ENCODE assay signal across 8 cellular contexts in the genomic region with DNA sequence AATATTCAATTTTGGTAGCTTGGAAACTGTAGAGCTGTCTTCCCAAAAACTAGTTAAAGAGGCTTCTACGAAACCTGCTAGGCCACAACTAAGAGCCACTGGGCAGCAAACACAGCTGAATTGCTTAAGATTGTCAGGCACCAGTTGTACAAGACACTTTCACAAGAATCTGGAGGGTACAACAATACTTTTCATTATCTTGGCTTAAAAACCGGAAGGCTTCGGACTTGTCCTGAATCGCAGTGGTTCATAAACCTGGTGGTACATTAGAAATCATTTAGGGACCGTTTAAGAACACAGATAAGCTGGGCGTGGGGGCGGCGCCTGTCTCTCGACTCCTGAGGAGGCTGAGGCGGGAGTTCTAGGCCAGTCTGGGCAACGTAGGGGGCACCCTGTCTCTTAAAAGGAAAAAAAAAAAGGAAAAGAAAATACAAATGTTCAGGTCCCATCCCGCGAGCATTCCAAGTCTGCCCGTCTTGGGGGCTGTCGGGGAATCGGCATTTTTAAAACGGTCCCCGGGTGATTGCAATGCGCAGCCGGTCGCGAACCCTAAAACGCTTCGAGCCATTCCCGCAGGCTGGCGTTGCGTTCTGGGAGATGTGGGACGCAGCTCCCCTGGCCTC. TPM values are rescaled to one million over a fixed set of nuclear protein-coding genes. Genes with fewer than 3 reads are reported as not detected.
A peak's percentile ranks its signal among the peaks of the same experiment; 100 is the strongest.
DNase-seq lines count a peak whose midpoint lies in the region; ATAC-seq, FAIRE-seq and TF ChIP-seq lines count a peak whose summit lies in the region.

No MANE protein-coding gene starts in this region.

- peak overlapping the region; percentile 95 for H3K4me3 Mint-ChIP-seq in natural killer cell treated with Interleukin-12 subunit alpha and Interleukin-12 subunit beta and Interleukin-15 and Interleukin-18, amount 100 ng/mL, for 72 hours

- POLR2A ChIA-PET in AG04449 (lab: Yijun Ruan, JAX) = interaction anchor here (0.6 to 1.0 kb wide), 2 partner anchors 238 to 510 kb away, joined by 3 read pairs; a partner anchor contains a TSS

- H3K9me3 Mint-ChIP-seq in natural killer cell treated with Interleukin-12 subunit alpha and Interleukin-12 subunit beta and Interleukin-15 and Interleukin-18, amount 100 ng/mL, for 72 hours = no peaks in the 10 kb centered on the region

- ATAC-seq in GM18868 (IDR thresholded peaks at IDR 0.05; ENCODE audit: unreplicated experiment) (peak; percentile 29), GM18873 (IDR thresholded peaks at IDR 0.05; ENCODE audit: low FRiP score, unreplicated experiment) (no peak)
- peak in 1 of 2 donors; percentile 43 for ATAC-seq in natural killer cell treated with Interleukin-12 subunit alpha and Interleukin-12 subunit beta and Interleukin-15 and Interleukin-18, amount 100 ng/mL, for 72 hours

- CTCF ChIA-PET in AG04449 (lab: Yijun Ruan, JAX) = interaction anchor here (0.8 to 10.8 kb wide), 7 partner anchors 9 to 311 kb away, joined by 3 to 360 read pairs (median 4); no protein-coding TSS in a partner anchor

- no peak for FAIRE-seq in urothelium cell line (lab: Jason Lieb, UNC)

- DNase-seq in AG04449 (ENCODE audit: low read depth, low spot score) = no peak
- peak; percentile 30 for DNase-seq in NCI-H69 (lab: John Stamatoyannopoulos, UW)
- DNase-seq in activated T-cell treated with anti-CD3 and anti-CD28 coated beads, Interleukin-2, amount 50 U/mL, for 48 hours = peak; percentile 52 to 55
- DNase-seq in fibroblast of villous mesenchyme (ENCODE audit: low read depth) = peak; percentile 61
- no peak for DNase-seq in natural killer cell treated with Interleukin-12 subunit alpha and Interleukin-12 subunit beta and Interleukin-15 and Interleukin-18, amount 100 ng/mL, for 72 hours (ENCODE audit: low spot score)
- DNase-seq in urothelium cell line (ENCODE audit: low spot score) = peak; percentile 22

- H3K4me3 ChIP-seq in AG04449 (ENCODE audit: low read depth, low read length) = peak overlapping the region; percentile 91
- peak overlapping the region; percentile 90 for H3K4me3 ChIP-seq in fibroblast of villous mesenchyme (ENCODE audit: low read depth, low read length)

- peaks cover 16% of the 10 kb centered on the region for H3K36me3 Mint-ChIP-seq in natural killer cell treated with Interleukin-12 subunit alpha and Interleukin-12 subunit beta and Interleukin-15 and Interleukin-18, amount 100 ng/mL, for 72 hours

- no peaks in the 10 kb centered on the region for H3K27me3 Mint-ChIP-seq in natural killer cell treated with Interleukin-12 subunit alpha and Interleukin-12 subunit beta and Interleukin-15 and Interleukin-18, amount 100 ng/mL, for 72 hours

- TF ChIP-seq CTCF in AG04449 (IDR thresholded peaks at IDR 0.05; ENCODE audit: insufficient read depth, low read length, missing control alignments) = no peak
- TF ChIP-seq CTCF in fibroblast of villous mesenchyme (IDR thresholded peaks at IDR 0.05; ENCODE audit: insufficient read depth, low read depth, low read length) = no peak

- H3K4me1 Mint-ChIP-seq in natural killer cell treated with Interleukin-12 subunit alpha and Interleukin-12 subunit beta and Interleukin-15 and Interleukin-18, amount 100 ng/mL, for 72 hours (ENCODE audit: low read depth in 2 of 2) = peaks cover 13 to 32% of the 10 kb centered on the region in 2 donors

- H3K27ac Mint-ChIP-seq in natural killer cell treated with Interleukin-12 subunit alpha and Interleukin-12 subunit beta and Interleukin-15 and Interleukin-18, amount 100 ng/mL, for 72 hours = peak overlapping the region; percentile 81 to 91

RNA-seq across cellular contexts. Expression of a gene that starts 0.8 kb away (rescaled TPM):
- total RNA-seq in fibroblast of villous mesenchyme = 91.1 and 91.8 TPM in 2 replicates
- 10 to 100 TPM; 31.3 to 46.3 TPM for total RNA-seq in natural killer cell treated with Interleukin-12 subunit alpha and Interleukin-12 subunit beta and Interleukin-15 and Interleukin-18, amount 100 ng/mL, for 72 hours

Comparison
In these comparisons a context has a peak if more than half of its experiments do, and no peak if none do; other contexts are left out.
1. DNase-seq: peak in NCI-H69 (single experiment), activated T-cell treated with anti-CD3 and anti-CD28 coated beads, Interleukin-2, amount 50 U/mL, for 48 hours (2 of 2), fibroblast of villous mesenchyme (single experiment) and urothelium cell line (single experiment); none in AG04449 (single experiment) and natural killer cell treated with Interleukin-12 subunit alpha and Interleukin-12 subunit beta and Interleukin-15 and Interleukin-18, amount 100 ng/mL, for 72 hours (single experiment).